In genomic region chr15:44727462-44728231, GRCh38 we compare ENCODE assay signal across 8 cellular contexts. TPM values are rescaled to one million over a fixed set of nuclear protein-coding genes. Genes with fewer than 3 reads are reported as not detected.
DNase-seq lines count a peak whose midpoint lies in the region; ATAC-seq and TF ChIP-seq lines count a peak whose summit lies in the region.

No MANE protein-coding gene starts in this region.

- no peak overlapping the region for H3K4me2 ChIP-seq in H9 (ENCODE audit: insufficient read depth, insufficient read length, low read length)

- H3K9me3 Mint-ChIP-seq in H9 (no peaks in the 10 kb centered on the region), WTC11 (no peaks in the 10 kb centered on the region), glutamatergic neuron (ENCODE audit: unreplicated experiment) (peaks cover 5% of the 10 kb centered on the region)
- no peaks in the 10 kb centered on the region for H3K9me3 Mint-ChIP-seq in stimulated activated effector memory CD8-positive, alpha-beta T cell treated with anti-CD3 and anti-CD28 coated beads, Interleukin-12 subunit alpha, Interleukin-12 subunit beta, amount 100 ng/mL, for 72 hours

- H2BK5ac ChIP-seq in H9 (ENCODE audit: insufficient read length, low read length), result no peak overlapping the region

- peak overlapping the region; percentile 29 to 63; a peak in 4 of 5 replicates for H3K4me3 Mint-ChIP-seq in H9
- peak overlapping the region; percentile 97 for H3K4me3 Mint-ChIP-seq in WTC11
- H3K4me3 Mint-ChIP-seq in glutamatergic neuron (ENCODE audit: unreplicated experiment), result peak overlapping the region; percentile 25
- peak overlapping the region; percentile 98 for H3K4me3 Mint-ChIP-seq in stimulated activated effector memory CD8-positive, alpha-beta T cell treated with anti-CD3 and anti-CD28 coated beads, Interleukin-12 subunit alpha, Interleukin-12 subunit beta, amount 100 ng/mL, for 72 hours

- no peak overlapping the region for H4K91ac ChIP-seq in H9 (ENCODE audit: insufficient read length, low read depth, low read length)

- H3K14ac ChIP-seq in H9 (ENCODE audit: insufficient read depth, low read length), result no peak overlapping the region

- H3K4me1 ChIP-seq in H9 (ENCODE audit: insufficient read depth, low read length), result peaks cover 3% of the 10 kb centered on the region; the same call in 1 of the 2 replicates

- peak overlapping the region; percentile 32 for H3K27ac ChIP-seq in H9 (ENCODE audit: insufficient read length, low read depth, low read length)

- no peaks in the 10 kb centered on the region for H3K27me3 ChIP-seq in H9 (ENCODE audit: insufficient read depth, low read length)

- no peak overlapping the region for H2BK12ac ChIP-seq in H9 (ENCODE audit: insufficient read length, low read depth, low read length)

- H3K79me2 ChIP-seq in H9 (ENCODE audit: insufficient read depth, low read length), result no peaks in the 10 kb centered on the region

- WGBS in H9 (ENCODE audit: extremely low coverage, insufficient read length, low lambda C conversion rate), result no CpG with 5 or more reads among the region's 6 CpGs

- H3K9me3 ChIP-seq in H9 (ENCODE audit: control insufficient read depth, low read depth, low read length), result no peaks in the 10 kb centered on the region

- POLR2A ChIA-PET in WTC11 (lab: Charles Lee), result interaction anchor here (1.4 to 3.6 kb wide), 4 partner anchors 9 to 64 kb away, joined by 3 to 37 read pairs (median 6); partner anchors contain the start of genes B2M, PATL2 and SPG11

- no peaks in the 10 kb centered on the region for H4K20me1 ChIP-seq in H9 (ENCODE audit: control insufficient read depth, insufficient read depth, insufficient read length)

- no peak overlapping the region for H2BK120ac ChIP-seq in H9 (ENCODE audit: low read depth, low read length, poor library complexity, severe bottlenecking)

- H3K23ac ChIP-seq in H9 (ENCODE audit: insufficient read length, low read depth, low read length), result no peak overlapping the region

- H3K18ac ChIP-seq in H9 (ENCODE audit: insufficient read length, low read depth, low read length), result no peak overlapping the region

- H2BK20ac ChIP-seq in H9 (ENCODE audit: low read depth, low read length, poor library complexity, severe bottlenecking), result no peak overlapping the region

- DNase-seq in H9 (no peak), WTC11 (ENCODE audit: low spot score) (no peak), glutamatergic neuron (no peak), NCI-H1092 (lab: John Stamatoyannopoulos, UW) (no peak), GM03348 (ENCODE audit: low spot score) (no peak)
- DNase-seq in stimulated activated effector memory CD8-positive, alpha-beta T cell treated with anti-CD3 and anti-CD28 coated beads, Interleukin-12 subunit alpha, Interleukin-12 subunit beta, amount 100 ng/mL, for 72 hours (ENCODE audit: low spot score in 2 of 2), result no peak

- peaks cover 0 to 3% (median 0%) of the 10 kb centered on the region in 3 experiments; a peak in 1 of 7 replicates for H3K36me3 Mint-ChIP-seq in H9 (ENCODE audit: insufficient read depth in 1 of 3, low read depth in 3 of 3)
- no peaks in the 10 kb centered on the region for H3K36me3 Mint-ChIP-seq in WTC11
- H3K36me3 Mint-ChIP-seq in glutamatergic neuron (ENCODE audit: unreplicated experiment), result no peaks in the 10 kb centered on the region
- peaks cover 72% of the 10 kb centered on the region for H3K36me3 Mint-ChIP-seq in stimulated activated effector memory CD8-positive, alpha-beta T cell treated with anti-CD3 and anti-CD28 coated beads, Interleukin-12 subunit alpha, Interleukin-12 subunit beta, amount 100 ng/mL, for 72 hours

- TF ChIP-seq CTCF in H9 (conservative IDR thresholded peaks at IDR 0.05), result no peak
- no peak for TF ChIP-seq CTCF in WTC11 (IDR thresholded peaks at IDR 0.05)
- no peak for TF ChIP-seq CTCF in glutamatergic neuron (IDR thresholded peaks at IDR 0.05; ENCODE audit: partially characterized antibody, unreplicated experiment)

- no peak overlapping the region for H3K4ac ChIP-seq in H9 (ENCODE audit: low read depth, low read length)

- no peak overlapping the region for H3K9ac ChIP-seq in H9 (ENCODE audit: extremely low read depth, insufficient read length, low read length)

- no peaks in the 10 kb centered on the region for H3K79me1 ChIP-seq in H9 (ENCODE audit: insufficient read depth, low read depth, low read length, poor library complexity, severe bottlenecking)

- peaks cover 7% of the 10 kb centered on the region for H3K23me2 ChIP-seq in H9 (ENCODE audit: insufficient read length, low read depth, low read length, poor library complexity, severe bottlenecking)

- no peak overlapping the region for H2BK15ac ChIP-seq in H9 (ENCODE audit: low read depth, low read length)

- no peak overlapping the region for H3T11ph ChIP-seq in H9 (ENCODE audit: low read length)

- no peak overlapping the region for H4K8ac ChIP-seq in H9 (replicated peaks; ENCODE audit: insufficient read length, low read depth, low read length)

- no peak overlapping the region for H2AFZ ChIP-seq in H9 (ENCODE audit: low read length)

- ATAC-seq in WTC11 (no peak), HG03460 (IDR thresholded peaks at IDR 0.05; ENCODE audit: unreplicated experiment) (no peak), GM19463 (IDR thresholded peaks at IDR 0.05; ENCODE audit: unreplicated experiment) (no peak)
- ATAC-seq in stimulated activated effector memory CD8-positive, alpha-beta T cell treated with anti-CD3 and anti-CD28 coated beads, Interleukin-12 subunit alpha, Interleukin-12 subunit beta, amount 100 ng/mL, for 72 hours, result no peak

- H3K56ac ChIP-seq in H9 (ENCODE audit: insufficient read length, low read depth, low read length), result no peak overlapping the region

- CTCF ChIA-PET in WTC11 (lab: Charles Lee), result interaction anchor here (1.0 to 2.6 kb wide), 6 partner anchors 10 to 143 kb away, joined by 6 to 39 read pairs (median 17); partner anchors contain the start of genes B2M, PATL2 and SPG11

- H3K4me1 Mint-ChIP-seq in H9 (peaks cover 15 to 21% of the 10 kb centered on the region in 2 experiments), WTC11 (peaks cover 32% of the 10 kb centered on the region), glutamatergic neuron (ENCODE audit: low read depth, unreplicated experiment) (no peaks in the 10 kb centered on the region)
- H3K4me1 Mint-ChIP-seq in stimulated activated effector memory CD8-positive, alpha-beta T cell treated with anti-CD3 and anti-CD28 coated beads, Interleukin-12 subunit alpha, Interleukin-12 subunit beta, amount 100 ng/mL, for 72 hours, result peaks cover 66% of the 10 kb centered on the region

- H3K27ac Mint-ChIP-seq in H9 (peak overlapping the region in 1 of 3 experiments; percentile 44; a peak in 2 of 7 replicates), WTC11 (peak overlapping the region; percentile 84), glutamatergic neuron (ENCODE audit: unreplicated experiment) (peak overlapping the region; percentile 22)
- peak overlapping the region; percentile 96 for H3K27ac Mint-ChIP-seq in stimulated activated effector memory CD8-positive, alpha-beta T cell treated with anti-CD3 and anti-CD28 coated beads, Interleukin-12 subunit alpha, Interleukin-12 subunit beta, amount 100 ng/mL, for 72 hours

- no peak overlapping the region for H2AK5ac ChIP-seq in H9 (ENCODE audit: insufficient read length, low read length)

- H3K27me3 Mint-ChIP-seq in H9 (ENCODE audit: low read depth) (no peaks in the 10 kb centered on the region), WTC11 (ENCODE audit: low read depth) (no peaks in the 10 kb centered on the region; the same call in 1 of the 2 replicates), glutamatergic neuron (ENCODE audit: unreplicated experiment) (peaks cover 4% of the 10 kb centered on the region)

- H4K5ac ChIP-seq in H9 (ENCODE audit: insufficient read length, low read depth, low read length), result no peak overlapping the region

TF ChIP-seq in WTC11, 78 proteins besides CTCF, POLR2A, EP300 and RAD21:
- TF ChIP-seq CREM (CRISPR knock-in tag; IDR thresholded peaks at IDR 0.05), result no peak
- TF ChIP-seq PRRX2 (CRISPR knock-in tag; IDR thresholded peaks at IDR 0.05), result no peak
- TF ChIP-seq FOXP4 (CRISPR knock-in tag; IDR thresholded peaks at IDR 0.05), result no peak

RNA-seq across cellular contexts. Expression of gene TRIM69, which starts 8.7 kb away (rescaled TPM):
- total RNA-seq in H9 (2021) (3.8 and 4.3 TPM in 2 replicates), WTC11 (2021) (9.9 to 11.3 TPM (median 10.4 TPM) in 3 replicates), glutamatergic neuron (ENCODE audit: unreplicated experiment) (22.8 TPM)

RNA-seq across cellular contexts. Expression of gene B2M, which starts 16.3 kb away (rescaled TPM):
- total RNA-seq in H9 (2021) (74.3 and 81.0 TPM in 2 replicates), WTC11 (2021) (88.2 to 105 TPM (median 102 TPM) in 3 replicates), glutamatergic neuron (ENCODE audit: unreplicated experiment) (21.5 TPM)

RNA-seq across cellular contexts. Expression of gene PATL2, which starts 16.5 kb away (rescaled TPM):
- 0.46 and 0.55 TPM in 2 replicates for total RNA-seq in H9 (2021)
- total RNA-seq in WTC11 (2021), result 0.41 to 1.2 TPM (median 0.59 TPM) in 3 replicates
- not detected for total RNA-seq in glutamatergic neuron (ENCODE audit: unreplicated experiment)

Comparison
In these comparisons a context has a peak if more than half of its experiments do, and no peak if none do; other contexts are left out.
1. H3K4me3 Mint-ChIP-seq: peak in every context shown above with its lines; median percentile 98 in stimulated activated effector memory CD8-positive, alpha-beta T cell treated with anti-CD3 and anti-CD28 coated beads, Interleukin-12 subunit alpha, Interleukin-12 subunit beta, amount 100 ng/mL, for 72 hours; 97 in WTC11; 46 in H9; 25 in glutamatergic neuron.